Comparison of ENCODE assay signal across 1 cellular context in genomic region chr13:85828094-85828684, GRCh38.
TF ChIP-seq lines count a peak whose summit lies in the region.

No MANE protein-coding gene starts in this region.

TF ChIP-seq in SK-N-SH treated with all-trans-retinoic acid at 6 μM for 48 hours, 23 proteins besides CTCF, POLR2A, EP300 and RAD21 (continued from another document):
- no peak for TF ChIP-seq TOX (CRISPR knock-in tag; IDR thresholded peaks at IDR 0.05; ENCODE audit: borderline replicate concordance)
- no peak for TF ChIP-seq OSR1 (CRISPR knock-in tag; IDR thresholded peaks at IDR 0.05)
- TF ChIP-seq, protein P1, sequence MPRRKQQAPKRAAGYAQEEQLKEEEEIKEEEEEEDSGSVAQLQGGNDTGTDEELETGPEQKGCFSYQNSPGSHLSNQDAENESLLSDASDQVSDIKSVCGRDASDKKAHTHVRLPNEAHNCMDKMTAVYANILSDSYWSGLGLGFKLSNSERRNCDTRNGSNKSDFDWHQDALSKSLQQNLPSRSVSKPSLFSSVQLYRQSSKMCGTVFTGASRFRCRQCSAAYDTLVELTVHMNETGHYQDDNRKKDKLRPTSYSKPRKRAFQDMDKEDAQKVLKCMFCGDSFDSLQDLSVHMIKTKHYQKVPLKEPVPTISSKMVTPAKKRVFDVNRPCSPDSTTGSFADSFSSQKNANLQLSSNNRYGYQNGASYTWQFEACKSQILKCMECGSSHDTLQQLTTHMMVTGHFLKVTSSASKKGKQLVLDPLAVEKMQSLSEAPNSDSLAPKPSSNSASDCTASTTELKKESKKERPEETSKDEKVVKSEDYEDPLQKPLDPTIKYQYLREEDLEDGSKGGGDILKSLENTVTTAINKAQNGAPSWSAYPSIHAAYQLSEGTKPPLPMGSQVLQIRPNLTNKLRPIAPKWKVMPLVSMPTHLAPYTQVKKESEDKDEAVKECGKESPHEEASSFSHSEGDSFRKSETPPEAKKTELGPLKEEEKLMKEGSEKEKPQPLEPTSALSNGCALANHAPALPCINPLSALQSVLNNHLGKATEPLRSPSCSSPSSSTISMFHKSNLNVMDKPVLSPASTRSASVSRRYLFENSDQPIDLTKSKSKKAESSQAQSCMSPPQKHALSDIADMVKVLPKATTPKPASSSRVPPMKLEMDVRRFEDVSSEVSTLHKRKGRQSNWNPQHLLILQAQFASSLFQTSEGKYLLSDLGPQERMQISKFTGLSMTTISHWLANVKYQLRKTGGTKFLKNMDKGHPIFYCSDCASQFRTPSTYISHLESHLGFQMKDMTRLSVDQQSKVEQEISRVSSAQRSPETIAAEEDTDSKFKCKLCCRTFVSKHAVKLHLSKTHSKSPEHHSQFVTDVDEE (CRISPR knock-in tag; IDR thresholded peaks at IDR 0.05) = no peak
